Comparison of ENCODE assay signal across 8 cellular contexts in genomic region chr13:41058229-41059070, GRCh38. TPM values are rescaled to one million over a fixed set of nuclear protein-coding genes. Genes with fewer than 3 reads are reported as not detected.
DNase-seq lines count a peak whose midpoint lies in the region; ATAC-seq, FAIRE-seq and TF ChIP-seq lines count a peak whose summit lies in the region.

No MANE protein-coding gene starts in this region.

- WGBS in H9 (ENCODE audit: extremely low coverage, insufficient read length, low lambda C conversion rate): no CpG with 5 or more reads among the region's 18 CpGs
- 76 to 81% methylated on average over 15 to 18 of the region's 18 CpGs for WGBS in gastroesophageal sphincter (ENCODE audit: low coverage in 1 of 2), 2 donors

- peak overlapping the region; percentile 44 to 80 for H3K4me3 ChIP-seq in gastroesophageal sphincter
- peak overlapping the region; percentile 98 for H3K4me3 ChIP-seq in skeletal muscle satellite cell (ENCODE audit: low read length)

- no peak for TF ChIP-seq CTCF in H9 (conservative IDR thresholded peaks at IDR 0.05)
- no peak for TF ChIP-seq CTCF in VCaP (conservative IDR thresholded peaks at IDR 0.05)
- TF ChIP-seq CTCF in gastroesophageal sphincter (IDR thresholded peaks at IDR 0.05): no peak

- no peak overlapping the region for H2AFZ ChIP-seq in H9 (ENCODE audit: low read length)

- no peak overlapping the region for H3T11ph ChIP-seq in H9 (ENCODE audit: low read length)

- no peak for DNase-seq in H9
- DNase-seq in cerebellum (ENCODE audit: low spot score): no peak
- DNase-seq in HTR-8/SVneo (ENCODE audit: insufficient read length, low spot score): no peak
- DNase-seq in HT-29 (ENCODE audit: low spot score): no peak

- H3K4me1 ChIP-seq in H9 (ENCODE audit: insufficient read depth, low read length): no peaks in the 10 kb centered on the region
- peaks cover 7 to 71% (median 31%) of the 10 kb centered on the region in 3 donors for H3K4me1 ChIP-seq in gastroesophageal sphincter
- H3K4me1 ChIP-seq in skeletal muscle satellite cell (ENCODE audit: control insufficient read depth, insufficient read depth, low read length): peaks cover 38% of the 10 kb centered on the region

- no peaks in the 10 kb centered on the region for H3K79me2 ChIP-seq in H9 (ENCODE audit: insufficient read depth, low read length)

- H2AK5ac ChIP-seq in H9 (ENCODE audit: insufficient read length, low read length): no peak overlapping the region

- H3K27ac ChIP-seq in H9 (ENCODE audit: insufficient read length, low read depth, low read length) (no peak overlapping the region), VCaP (peak overlapping the region; percentile 98), gastroesophageal sphincter (peak overlapping the region; percentile 56 to 99 (median 98))

- ATAC-seq in gastroesophageal sphincter (no peak), HG03097 (IDR thresholded peaks at IDR 0.05; ENCODE audit: low FRiP score, unreplicated experiment) (no peak)

- H2BK20ac ChIP-seq in H9 (ENCODE audit: low read depth, low read length, poor library complexity, severe bottlenecking): no peak overlapping the region

- no peak overlapping the region for H3K4ac ChIP-seq in H9 (ENCODE audit: low read depth, low read length)

- H2BK12ac ChIP-seq in H9 (ENCODE audit: insufficient read length, low read depth, low read length): no peak overlapping the region

- H3K4me1 Mint-ChIP-seq in H9: peaks cover 30 to 36% of the 10 kb centered on the region in 2 experiments

- H3K4me3 Mint-ChIP-seq in H9: peak overlapping the region; percentile 99

- no peak overlapping the region for H2BK120ac ChIP-seq in H9 (ENCODE audit: low read depth, low read length, poor library complexity, severe bottlenecking)

- no peak overlapping the region for H4K5ac ChIP-seq in H9 (ENCODE audit: insufficient read length, low read depth, low read length)

- H4K20me1 ChIP-seq in H9 (ENCODE audit: control insufficient read depth, insufficient read depth, insufficient read length): no peaks in the 10 kb centered on the region

- H3K9me3 ChIP-seq in H9 (ENCODE audit: control insufficient read depth, low read depth, low read length) (no peaks in the 10 kb centered on the region), gastroesophageal sphincter (no peaks in the 10 kb centered on the region), skeletal muscle satellite cell (replicated peaks; ENCODE audit: low read length) (no peaks in the 10 kb centered on the region)

- no peak for FAIRE-seq in HTR-8/SVneo (lab: Jason Lieb, UNC)

- no peak overlapping the region for H4K91ac ChIP-seq in H9 (ENCODE audit: insufficient read length, low read depth, low read length)

- H3K14ac ChIP-seq in H9 (ENCODE audit: insufficient read depth, low read length): no peak overlapping the region

- no peak overlapping the region for H2BK15ac ChIP-seq in H9 (ENCODE audit: low read depth, low read length)

- no peak for TF ChIP-seq POLR2A in gastroesophageal sphincter (IDR thresholded peaks at IDR 0.05)

- no peaks in the 10 kb centered on the region for H3K27me3 ChIP-seq in H9 (ENCODE audit: insufficient read depth, low read length)
- H3K27me3 ChIP-seq in gastroesophageal sphincter: no peaks in the 10 kb centered on the region
- no peaks in the 10 kb centered on the region for H3K27me3 ChIP-seq in skeletal muscle satellite cell (ENCODE audit: control insufficient read depth, insufficient read depth, low read length)

- no peaks in the 10 kb centered on the region for H3K23me2 ChIP-seq in H9 (ENCODE audit: insufficient read length, low read depth, low read length, poor library complexity, severe bottlenecking)

- no peak overlapping the region for H4K8ac ChIP-seq in H9 (replicated peaks; ENCODE audit: insufficient read length, low read depth, low read length)

- H3K23ac ChIP-seq in H9 (ENCODE audit: insufficient read length, low read depth, low read length): no peak overlapping the region

- TF ChIP-seq EP300 in gastroesophageal sphincter (IDR thresholded peaks at IDR 0.05): no peak

- no peaks in the 10 kb centered on the region for H3K9me3 Mint-ChIP-seq in H9

- no peak overlapping the region for H3K56ac ChIP-seq in H9 (ENCODE audit: insufficient read length, low read depth, low read length)

- no peak overlapping the region for H3K4me2 ChIP-seq in H9 (ENCODE audit: insufficient read depth, insufficient read length, low read length)
- peak overlapping the region; percentile 92 for H3K4me2 ChIP-seq in skeletal muscle satellite cell (ENCODE audit: low read length)

- H3K27me3 Mint-ChIP-seq in H9 (ENCODE audit: low read depth): peaks cover 7% of the 10 kb centered on the region

- H3K36me3 ChIP-seq in gastroesophageal sphincter: no peaks in the 10 kb centered on the region
- peaks cover 7% of the 10 kb centered on the region for H3K36me3 ChIP-seq in skeletal muscle satellite cell (ENCODE audit: insufficient read depth, low read length)

- peak overlapping the region in 1 of 3 experiments; percentile 5; a peak in 3 of 7 replicates for H3K27ac Mint-ChIP-seq in H9

- H3K18ac ChIP-seq in H9 (ENCODE audit: insufficient read length, low read depth, low read length): no peak overlapping the region

- H2BK5ac ChIP-seq in H9 (ENCODE audit: insufficient read length, low read length): no peak overlapping the region

- peaks cover 0 to 9% (median 3%) of the 10 kb centered on the region in 3 experiments; a peak in 4 of 7 replicates for H3K36me3 Mint-ChIP-seq in H9 (ENCODE audit: insufficient read depth in 1 of 3, low read depth in 3 of 3)

- H3K79me1 ChIP-seq in H9 (ENCODE audit: insufficient read depth, low read depth, low read length, poor library complexity, severe bottlenecking): peaks cover under 1% of the 10 kb centered on the region

- H3K9ac ChIP-seq in H9 (ENCODE audit: extremely low read depth, insufficient read length, low read length): no peak overlapping the region
- H3K9ac ChIP-seq in skeletal muscle satellite cell (ENCODE audit: low read depth, low read length): peak overlapping the region; percentile 98

RNA-seq across cellular contexts. Expression of gene WBP4, which starts 2.9 kb away (rescaled TPM):
- total RNA-seq in H9 (2021): 7.1 and 7.2 TPM in 2 replicates
- 10 to 100 TPM; 19.3 to 33.1 (median 25.1) TPM for total RNA-seq in gastroesophageal sphincter
- 3.5 and 5.1 TPM in 2 replicates for total RNA-seq in skeletal muscle satellite cell (2012; rRNA removed)
- 9.3 TPM for total RNA-seq in cerebellum
- 3.7 and 5.4 TPM in 2 replicates for total RNA-seq in HT-29 (2014; rRNA removed; shearing (Covaris generic))

RNA-seq across cellular contexts. Expression of gene ELF1, which starts 39.3 kb away (rescaled TPM):
- total RNA-seq in H9 (2021): 14.8 and 15.5 TPM in 2 replicates
- 10 to 100 TPM; 58.2 to 86.6 (median 69.3) TPM for total RNA-seq in gastroesophageal sphincter
- 27.4 and 30.1 TPM in 2 replicates for total RNA-seq in skeletal muscle satellite cell (2012; rRNA removed)
- total RNA-seq in cerebellum: 17.1 TPM
- total RNA-seq in HT-29 (2014; rRNA removed; shearing (Covaris generic)): 41.9 and 46.5 TPM in 2 replicates
